Comparison of ENCODE assay signal across 9 cellular contexts in genomic region chr1:8711873-8712412, GRCh38.
DNase-seq lines count a peak whose midpoint lies in the region; ATAC-seq and TF ChIP-seq lines count a peak whose summit lies in the region.
"Had no signal": no experiment of that assay in that cellular context is flagged by ENCODE, and none has a peak within 500 bp of the region (broad histone marks: within the 10 kb centered on the region; RNA-seq: fewer than 3 reads in every experiment).

No MANE protein-coding gene starts in this region.

- TF ChIP-seq CTCF in left lung (IDR thresholded peaks at IDR 0.05) = no peak

- H3K27ac ChIP-seq in left lung (peak overlapping the region; percentile 82 to 87), stomach smooth muscle (ENCODE audit: low read length) (peak overlapping the region; percentile 25)

- peaks cover 6% of the 10 kb centered on the region for H3K9me3 Mint-ChIP-seq in activated CD4-positive, alpha-beta T cell treated with anti-CD3 and anti-CD28 coated beads, Interleukin-2, amount 10 ng/mL, durations not matched to agents 24 days and 14 days
- peaks cover 5% of the 10 kb centered on the region for H3K9me3 Mint-ChIP-seq in activated naive CD8-positive, alpha-beta T cell treated with anti-CD3 and anti-CD28 coated beads, Interleukin-2, amount 10 ng/mL, durations not matched to agents 7 days and 5 days

- H3K4me1 Mint-ChIP-seq in activated CD4-positive, alpha-beta T cell treated with anti-CD3 and anti-CD28 coated beads, Interleukin-2, amount 10 ng/mL, durations not matched to agents 24 days and 14 days = peaks cover 20% of the 10 kb centered on the region
- peaks cover 14% of the 10 kb centered on the region for H3K4me1 Mint-ChIP-seq in activated naive CD8-positive, alpha-beta T cell treated with anti-CD3 and anti-CD28 coated beads, Interleukin-2, amount 10 ng/mL, durations not matched to agents 7 days and 5 days

- no peaks in the 10 kb centered on the region for H3K36me3 ChIP-seq in left lung
- H3K36me3 ChIP-seq in stomach smooth muscle (ENCODE audit: control insufficient read depth in 2 of 2, insufficient read depth in 2 of 2, low read length in 2 of 2) = no peaks in the 10 kb centered on the region
- no peaks in the 10 kb centered on the region for H3K36me3 ChIP-seq in H7 (replicated peaks; ENCODE audit: control insufficient read depth, insufficient read depth, low read length)

- no peak for DNase-seq in activated CD4-positive, alpha-beta T cell treated with anti-CD3 and anti-CD28 coated beads, Interleukin-2, amount 10 ng/mL, durations not matched to agents 24 days and 14 days
- no peak for DNase-seq in activated CD4-positive, alpha-beta T cell treated with anti-CD3 and anti-CD28 coated beads for 1 hour
- no peak for DNase-seq in activated naive CD8-positive, alpha-beta T cell treated with anti-CD3 and anti-CD28 coated beads, Interleukin-2, amount 10 ng/mL, durations not matched to agents 7 days and 5 days
- DNase-seq in left lung = no peak
- DNase-seq in H7 = no peak
- no peak for DNase-seq in NCI-H446 treated with DMSO at 0.1 percent for 48 hours (lab: John Stamatoyannopoulos, UW)
- DNase-seq: activated CD8-positive, alpha-beta memory T cell treated with anti-CD3 and anti-CD28 coated beads for 24 hours had no signal

- POLR2A ChIA-PET in activated naive CD8-positive, alpha-beta T cell treated with anti-CD3 and anti-CD28 coated beads, Interleukin-2, amount 10 ng/mL, durations not matched to agents 7 days and 5 days (lab: Charles Lee) = interaction anchor here (1.5 to 2.0 kb wide), 2 partner anchors 9 to 11 kb away, joined by 7 to 10 read pairs; no protein-coding TSS in a partner anchor

- no peaks in the 10 kb centered on the region for H3K27me3 Mint-ChIP-seq in activated CD4-positive, alpha-beta T cell treated with anti-CD3 and anti-CD28 coated beads, Interleukin-2, amount 10 ng/mL, durations not matched to agents 24 days and 14 days
- H3K27me3 Mint-ChIP-seq in activated naive CD8-positive, alpha-beta T cell treated with anti-CD3 and anti-CD28 coated beads, Interleukin-2, amount 10 ng/mL, durations not matched to agents 7 days and 5 days = peaks cover 4% of the 10 kb centered on the region

- H3K27ac Mint-ChIP-seq in activated CD4-positive, alpha-beta T cell treated with anti-CD3 and anti-CD28 coated beads, Interleukin-2, amount 10 ng/mL, durations not matched to agents 24 days and 14 days = peak overlapping the region; percentile 83
- H3K27ac Mint-ChIP-seq in activated naive CD8-positive, alpha-beta T cell treated with anti-CD3 and anti-CD28 coated beads, Interleukin-2, amount 10 ng/mL, durations not matched to agents 7 days and 5 days = peak overlapping the region; percentile 52

- H3K9me3 ChIP-seq in left lung (no peaks in the 10 kb centered on the region), stomach smooth muscle (ENCODE audit: control insufficient read depth in 2 of 2, low read length in 2 of 2) (no peaks in the 10 kb centered on the region)

- peaks cover 6% of the 10 kb centered on the region for H3K36me3 Mint-ChIP-seq in activated CD4-positive, alpha-beta T cell treated with anti-CD3 and anti-CD28 coated beads, Interleukin-2, amount 10 ng/mL, durations not matched to agents 24 days and 14 days (ENCODE audit: low read depth)
- H3K36me3 Mint-ChIP-seq in activated naive CD8-positive, alpha-beta T cell treated with anti-CD3 and anti-CD28 coated beads, Interleukin-2, amount 10 ng/mL, durations not matched to agents 7 days and 5 days = peaks cover 9% of the 10 kb centered on the region

- peak overlapping the region; percentile 76 for H3K4me3 Mint-ChIP-seq in activated CD4-positive, alpha-beta T cell treated with anti-CD3 and anti-CD28 coated beads, Interleukin-2, amount 10 ng/mL, durations not matched to agents 24 days and 14 days
- peak overlapping the region; percentile 23 for H3K4me3 Mint-ChIP-seq in activated naive CD8-positive, alpha-beta T cell treated with anti-CD3 and anti-CD28 coated beads, Interleukin-2, amount 10 ng/mL, durations not matched to agents 7 days and 5 days

- intact Hi-C loops in activated CD4-positive, alpha-beta T cell treated with anti-CD3 and anti-CD28 coated beads, Interleukin-2, amount 10 ng/mL, durations not matched to agents 24 days and 14 days (cut with micrococcal nuclease) = no loop called here
- intact Hi-C loops in left lung (cut with DNase I) = no loop called here

- H3K4me3 ChIP-seq in left lung (no peak overlapping the region), stomach smooth muscle (ENCODE audit: low read length in 2 of 2) (no peak overlapping the region), H7 (ENCODE audit: insufficient read depth, low read depth, low read length) (no peak overlapping the region)

- H3K9ac ChIP-seq in stomach smooth muscle (ENCODE audit: low read length in 2 of 2) = no peak overlapping the region

- peaks cover 25 to 33% of the 10 kb centered on the region in 2 donors for H3K4me1 ChIP-seq in left lung
- peaks cover 8% of the 10 kb centered on the region for H3K4me1 ChIP-seq in stomach smooth muscle (ENCODE audit: control insufficient read depth, insufficient read depth, low read length)

- no peak for ATAC-seq in activated naive CD8-positive, alpha-beta T cell treated with anti-CD3 and anti-CD28 coated beads, Interleukin-2, amount 10 ng/mL, durations not matched to agents 7 days and 5 days (ENCODE audit: low read depth)
- ATAC-seq in left lung = no peak
- ATAC-seq in HG02938 (IDR thresholded peaks at IDR 0.05; ENCODE audit: unreplicated experiment) = no peak

- no peaks in the 10 kb centered on the region for H3K27me3 ChIP-seq in left lung
- H3K27me3 ChIP-seq in stomach smooth muscle (ENCODE audit: control insufficient read depth in 1 of 2, insufficient read depth in 2 of 2, low read length in 2 of 2) = no peaks in the 10 kb centered on the region
- H3K27me3 ChIP-seq in H7 (ENCODE audit: control insufficient read depth, insufficient read depth, low read length) = no peaks in the 10 kb centered on the region
